In the genomic region with DNA sequence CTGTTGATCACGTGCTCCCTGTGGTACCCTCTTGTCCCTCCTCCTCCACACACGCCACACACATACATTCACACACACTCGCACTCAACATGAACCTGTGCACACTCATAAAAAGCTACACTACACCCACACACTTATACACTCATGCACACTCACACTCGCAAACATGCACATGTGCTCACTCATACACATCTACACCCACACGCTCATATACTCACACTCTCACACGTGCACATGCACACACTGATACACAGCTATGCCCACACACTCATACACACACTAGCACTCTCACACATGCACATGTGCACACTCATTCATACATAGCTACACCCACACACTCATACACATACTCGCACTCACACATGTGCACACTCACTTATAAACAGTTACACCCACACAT, we compare ENCODE assay signal across 2 cellular contexts.
TF ChIP-seq lines count a peak whose summit lies in the region.

No MANE protein-coding gene starts in this region.

TF ChIP-seq in HepG2, 621 proteins besides CTCF, POLR2A, EP300 and RAD21:
- TF ChIP-seq SIX4 (CRISPR knock-in tag; IDR thresholded peaks at IDR 0.05) (no peak), RAD51 (IDR thresholded peaks at IDR 0.05; ENCODE audit: borderline replicate concordance) (peak; percentile 4; the same call in 1 of the 2 replicates), NFE2 (CRISPR knock-in tag; IDR thresholded peaks at IDR 0.05) (no peak), PLRG1 (conservative IDR thresholded peaks at IDR 0.05) (0 out of 2 replicates have a peak, but pooled peaks have one; percentile 52)
- TF ChIP-seq, protein P1, sequence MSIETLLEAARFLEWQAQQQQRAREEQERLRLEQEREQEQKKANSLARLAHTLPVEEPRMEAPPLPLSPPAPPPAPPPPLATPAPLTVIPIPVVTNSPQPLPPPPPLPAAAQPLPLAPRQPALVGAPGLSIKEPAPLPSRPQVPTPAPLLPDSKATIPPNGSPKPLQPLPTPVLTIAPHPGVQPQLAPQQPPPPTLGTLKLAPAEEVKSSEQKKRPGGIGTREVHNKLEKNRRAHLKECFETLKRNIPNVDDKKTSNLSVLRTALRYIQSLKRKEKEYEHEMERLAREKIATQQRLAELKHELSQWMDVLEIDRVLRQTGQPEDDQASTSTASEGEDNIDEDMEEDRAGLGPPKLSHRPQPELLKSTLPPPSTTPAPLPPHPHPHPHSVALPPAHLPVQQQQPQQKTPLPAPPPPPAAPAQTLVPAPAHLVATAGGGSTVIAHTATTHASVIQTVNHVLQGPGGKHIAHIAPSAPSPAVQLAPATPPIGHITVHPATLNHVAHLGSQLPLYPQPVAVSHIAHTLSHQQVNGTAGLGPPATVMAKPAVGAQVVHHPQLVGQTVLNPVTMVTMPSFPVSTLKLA (IDR thresholded peaks at IDR 0.05): peak; percentile 91
TF ChIP-seq in HepG2: peak in this region for 3.

TF ChIP-seq in K562, 482 proteins besides CTCF, POLR2A, EP300 and RAD21:
- TF ChIP-seq ZNF134 (CRISPR knock-in tag; conservative IDR thresholded peaks at IDR 0.05) (no peak), ZNF274 (IDR thresholded peaks at IDR 0.05; ENCODE audit: borderline replicate concordance, low read depth, low read length) (no peak), SNAPC5 (CRISPR knock-in tag; IDR thresholded peaks at IDR 0.05) (no peak)
- TF ChIP-seq, protein P2, sequence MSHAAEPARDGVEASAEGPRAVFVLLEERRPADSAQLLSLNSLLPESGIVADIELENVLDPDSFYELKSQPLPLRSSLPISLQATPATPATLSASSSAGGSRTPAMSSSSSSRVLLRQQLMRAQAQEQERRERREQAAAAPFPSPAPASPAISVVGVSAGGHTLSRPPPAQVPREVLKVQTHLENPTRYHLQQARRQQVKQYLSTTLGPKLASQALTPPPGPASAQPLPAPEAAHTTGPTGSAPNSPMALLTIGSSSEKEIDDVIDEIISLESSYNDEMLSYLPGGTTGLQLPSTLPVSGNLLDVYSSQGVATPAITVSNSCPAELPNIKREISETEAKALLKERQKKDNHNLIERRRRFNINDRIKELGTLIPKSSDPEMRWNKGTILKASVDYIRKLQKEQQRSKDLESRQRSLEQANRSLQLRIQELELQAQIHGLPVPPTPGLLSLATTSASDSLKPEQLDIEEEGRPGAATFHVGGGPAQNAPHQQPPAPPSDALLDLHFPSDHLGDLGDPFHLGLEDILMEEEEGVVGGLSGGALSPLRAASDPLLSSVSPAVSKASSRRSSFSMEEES (CRISPR knock-in tag; IDR thresholded peaks at IDR 0.05): 0 out of 2 replicates have a peak, but pooled peaks have one; percentile 1
- TF ChIP-seq, protein P3, sequence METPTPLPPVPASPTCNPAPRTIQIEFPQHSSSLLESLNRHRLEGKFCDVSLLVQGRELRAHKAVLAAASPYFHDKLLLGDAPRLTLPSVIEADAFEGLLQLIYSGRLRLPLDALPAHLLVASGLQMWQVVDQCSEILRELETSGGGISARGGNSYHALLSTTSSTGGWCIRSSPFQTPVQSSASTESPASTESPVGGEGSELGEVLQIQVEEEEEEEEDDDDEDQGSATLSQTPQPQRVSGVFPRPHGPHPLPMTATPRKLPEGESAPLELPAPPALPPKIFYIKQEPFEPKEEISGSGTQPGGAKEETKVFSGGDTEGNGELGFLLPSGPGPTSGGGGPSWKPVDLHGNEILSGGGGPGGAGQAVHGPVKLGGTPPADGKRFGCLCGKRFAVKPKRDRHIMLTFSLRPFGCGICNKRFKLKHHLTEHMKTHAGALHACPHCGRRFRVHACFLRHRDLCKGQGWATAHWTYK (CRISPR knock-in tag; IDR thresholded peaks at IDR 0.05): no peak
